ENCODE assay signal across 8 cellular contexts in genomic region chr5:126778675-126779403, GRCh38. TPM values are rescaled to one million over a fixed set of nuclear protein-coding genes. Genes with fewer than 3 reads are reported as not detected.
DNase-seq lines count a peak whose midpoint lies in the region; ATAC-seq, FAIRE-seq and TF ChIP-seq lines count a peak whose summit lies in the region.

No MANE protein-coding gene starts in this region.

- H3K4me1 ChIP-seq in esophagus (ENCODE audit: control insufficient read depth in 2 of 2, insufficient read depth in 2 of 2, low read length in 1 of 2) (no peaks in the 10 kb centered on the region), sigmoid colon (peaks cover 0 to 20% (median 11%) of the 10 kb centered on the region in 4 donors)

- WGBS in esophagus, 2 donors, result 14 to 20% methylated on average over 17 of the region's 17 CpGs
- WGBS in sigmoid colon, 2 donors, result 4 to 11% methylated on average over 17 of the region's 17 CpGs

- in situ Hi-C loops in ACHN (cut with HindIII; ENCODE audit: low pct_ligation_motif_present, low pct_unique_long_range_greater_than_20kb, low sequenced_read_pairs), result no loop called here

- intact Hi-C loops in sigmoid colon (cut with DNase I), result loop anchor here (5.0 kb wide), 1 partner anchor 253 kb away; the partner anchor contains the start of gene MARCHF3

- DNase-seq in ACHN, result peak; percentile 11
- peak; percentile 32 for DNase-seq in RPMI8226
- DNase-seq in sigmoid colon, result no peak
- DNase-seq in AG08396 (ENCODE audit: low spot score), result no peak
- DNase-seq in GM12892 (ENCODE audit: insufficient read length), result no peak
- DNase-seq in DMS79 treated with DMSO at 0.1 percent for 48 hours (lab: John Stamatoyannopoulos, UW), result no peak

- no peak for TF ChIP-seq CTCF in sigmoid colon (IDR thresholded peaks at IDR 0.05)

- TF ChIP-seq EP300 in sigmoid colon (IDR thresholded peaks at IDR 0.05), result no peak

- H3K36me3 ChIP-seq in esophagus (ENCODE audit: control insufficient read depth in 2 of 2, insufficient read depth in 2 of 2, low read length in 1 of 2) (no peaks in the 10 kb centered on the region), sigmoid colon (no peaks in the 10 kb centered on the region)

- FAIRE-seq in GM12892 (lab: Jason Lieb, UNC), result no peak

- peak; percentile 11 for ATAC-seq in GM21526 (IDR thresholded peaks at IDR 0.05; ENCODE audit: low FRiP score, unreplicated experiment)

- H3K4me3 ChIP-seq in esophagus (ENCODE audit: low read depth in 1 of 2, low read length in 2 of 2) (peak overlapping the region; percentile 80 to 97), sigmoid colon (peak overlapping the region; percentile 54 to 77 (median 68))

- H3K27me3 ChIP-seq in esophagus (ENCODE audit: control insufficient read depth in 1 of 2, insufficient read depth in 2 of 2, low read length in 2 of 2) (no peaks in the 10 kb centered on the region), sigmoid colon (no peaks in the 10 kb centered on the region)

- no peak for TF ChIP-seq POLR2A in sigmoid colon (IDR thresholded peaks at IDR 0.05)
- TF ChIP-seq POLR2A in GM12892 (IDR thresholded peaks at IDR 0.05; ENCODE audit: low read depth, low read length), result no peak

- H3K9me3 ChIP-seq in esophagus (ENCODE audit: control insufficient read depth in 2 of 2, insufficient read depth in 1 of 2, low read depth in 1 of 2, low read length in 1 of 2) (no peaks in the 10 kb centered on the region), sigmoid colon (no peaks in the 10 kb centered on the region)

- H3K27ac ChIP-seq in esophagus (ENCODE audit: low read depth in 2 of 2, low read length in 1 of 2), result peak overlapping the region; percentile 91 to 94
- peak overlapping the region; percentile 86 to 93 (median 90) for H3K27ac ChIP-seq in sigmoid colon

RNA-seq across cellular contexts. Expression of gene LMNB1, which starts 1.9 kb away (rescaled TPM):
- polyA plus RNA-seq in esophagus, result 10 to 100 TPM; 10.4 to 20.3 TPM
- 10 to 100 TPM in 1 of 4 donors, 1 to 10 TPM in 3; 1.5 to 14.8 (median 5.8) TPM for total RNA-seq in sigmoid colon
- 10 to 100 TPM in 2 of 3 donors, 1 to 10 TPM in 1; 9.0 to 53.5 (median 15.0) TPM for polyA plus RNA-seq in sigmoid colon
- polyA plus RNA-seq in GM12892 (2012; ENCODE audit: missing spikeins), result 87.7 TPM

Comparison
In these comparisons a context has a peak if more than half of its experiments do, and no peak if none do; other contexts are left out.
1. DNase-seq: peak in ACHN (single experiment) and RPMI8226 (single experiment); none in sigmoid colon (single experiment), AG08396 (single experiment), GM12892 (single experiment) and DMS79 treated with DMSO at 0.1 percent for 48 hours (single experiment).